In genomic region chr2:193965263-193965662, GRCh38 we compare ENCODE assay signal across 22 cellular contexts.
A peak's percentile ranks its signal among the peaks of the same experiment; 100 is the strongest.
DNase-seq lines count a peak whose midpoint lies in the region; TF ChIP-seq lines count a peak whose summit lies in the region.
"Had no signal": no experiment of that assay in that cellular context is flagged by ENCODE, and none has a peak within 500 bp of the region (broad histone marks: within the 10 kb centered on the region; RNA-seq: fewer than 3 reads in every experiment).

No MANE protein-coding gene starts in this region.

- peaks cover 21% of the 10 kb centered on the region for H3K4me1 Mint-ChIP-seq in glutamatergic neuron (ENCODE audit: low read depth, unreplicated experiment)
- peaks cover 12% of the 10 kb centered on the region for H3K4me1 Mint-ChIP-seq in neural progenitor cell
- H3K4me1 Mint-ChIP-seq in immature natural killer cell = no peaks in the 10 kb centered on the region
- H3K4me1 Mint-ChIP-seq: CD8-positive, alpha-beta memory T cell had no signal

- peak overlapping the region; percentile 74 for H3K27ac ChIP-seq in HUES48 (ENCODE audit: low read depth, low read length)
- H3K27ac ChIP-seq in neural progenitor cell = no peak overlapping the region

- H3K9me3 Mint-ChIP-seq in glutamatergic neuron (ENCODE audit: unreplicated experiment) (no peaks in the 10 kb centered on the region), neural progenitor cell (no peaks in the 10 kb centered on the region), immature natural killer cell (peaks cover 0 to 12% (median 4%) of the 10 kb centered on the region in 6 donors)

- H3K79me2 ChIP-seq in neural progenitor cell (ENCODE audit: low read depth) = no peaks in the 10 kb centered on the region

- H2AFZ ChIP-seq in neural progenitor cell (replicated peaks) = no peak overlapping the region

- no peak overlapping the region for H3K9ac ChIP-seq in HUES48 (ENCODE audit: low read depth, low read length)
- H3K9ac ChIP-seq in neural progenitor cell = no peak overlapping the region

- H3K9me3 ChIP-seq in HUES48 (ENCODE audit: control insufficient read depth, insufficient read depth, low read length) (no peaks in the 10 kb centered on the region), neural progenitor cell (ENCODE audit: low read depth) (no peaks in the 10 kb centered on the region)

- H3K27me3 Mint-ChIP-seq in glutamatergic neuron (ENCODE audit: unreplicated experiment) = no peaks in the 10 kb centered on the region
- no peaks in the 10 kb centered on the region for H3K27me3 Mint-ChIP-seq in neural progenitor cell (ENCODE audit: insufficient read depth, low read depth)
- no peaks in the 10 kb centered on the region for H3K27me3 Mint-ChIP-seq in immature natural killer cell (ENCODE audit: low read depth in 3 of 3)
- H3K27me3 Mint-ChIP-seq: CD8-positive, alpha-beta memory T cell had no signal

- no peaks in the 10 kb centered on the region for H3K27me3 ChIP-seq in HUES48 (ENCODE audit: control insufficient read depth, insufficient read depth, low read length)
- no peaks in the 10 kb centered on the region for H3K27me3 ChIP-seq in neural progenitor cell

- H3K4me3 ChIP-seq in HUES48 (ENCODE audit: low read depth, low read length) (no peak overlapping the region), neural progenitor cell (no peak overlapping the region)

- H3K4me1 ChIP-seq in HUES48 (ENCODE audit: control insufficient read depth, insufficient read depth, low read length) = peaks cover 21% of the 10 kb centered on the region
- peaks cover 23% of the 10 kb centered on the region for H3K4me1 ChIP-seq in neural progenitor cell

- peaks cover 6% of the 10 kb centered on the region for H3K36me3 Mint-ChIP-seq in glutamatergic neuron (ENCODE audit: unreplicated experiment)
- H3K36me3 Mint-ChIP-seq in neural progenitor cell = no peaks in the 10 kb centered on the region
- no peaks in the 10 kb centered on the region for H3K36me3 Mint-ChIP-seq in immature natural killer cell
- H3K36me3 Mint-ChIP-seq: CD8-positive, alpha-beta memory T cell had no signal

- H4K20me1 ChIP-seq in neural progenitor cell (ENCODE audit: low read depth) = no peaks in the 10 kb centered on the region

- no peak overlapping the region for H3K4me3 Mint-ChIP-seq in glutamatergic neuron (ENCODE audit: unreplicated experiment)
- no peak overlapping the region for H3K4me3 Mint-ChIP-seq in neural progenitor cell
- no peak overlapping the region for H3K4me3 Mint-ChIP-seq in immature natural killer cell
- H3K4me3 Mint-ChIP-seq: CD8-positive, alpha-beta memory T cell; HFFc6 had no signal

- no peak for TF ChIP-seq CTCF in glutamatergic neuron (IDR thresholded peaks at IDR 0.05; ENCODE audit: partially characterized antibody, unreplicated experiment)
- TF ChIP-seq CTCF in neural progenitor cell (IDR thresholded peaks at IDR 0.05) = no peak

- H3K4me2 ChIP-seq in neural progenitor cell = no peak overlapping the region

- peak; percentile 72 for DNase-seq in NCI-H82 treated with DMSO at 0.1 percent for 48 hours (lab: John Stamatoyannopoulos, UW; ENCODE audit: unreplicated experiment)
- no peak for DNase-seq in glutamatergic neuron
- DNase-seq in neural progenitor cell (ENCODE audit: low spot score) = peak; percentile 54
- DNase-seq in immature natural killer cell = no peak
- no peak for DNase-seq in inferior parietal cortex (ENCODE audit: extremely low spot score)
- DNase-seq in NCI-H187 treated with DMSO at 0.1 percent for 48 hours (lab: John Stamatoyannopoulos, UW) = no peak
- DNase-seq: C1 segment of cervical spinal cord; Calu3; CD8-positive, alpha-beta memory T cell; DMS53; GF-D8; H7; HFFc6; KG1; NCI-H1092; NCI-H1436; NCI-H1930; NCI-H2227 treated with DMSO at 0.1 percent for 48 hours; NCI-H510A; NCI-H748 treated with DMSO at 0.1 percent for 48 hours; SIG-M5 had no signal

- H3K36me3 ChIP-seq in HUES48 (ENCODE audit: control insufficient read depth, insufficient read depth, low read length) (no peaks in the 10 kb centered on the region), neural progenitor cell (no peaks in the 10 kb centered on the region)

- H3K27ac Mint-ChIP-seq in glutamatergic neuron (ENCODE audit: unreplicated experiment) = peak overlapping the region; percentile 93
- H3K27ac Mint-ChIP-seq in neural progenitor cell = peak overlapping the region; percentile 83
- H3K27ac Mint-ChIP-seq in immature natural killer cell = no peak overlapping the region
- H3K27ac Mint-ChIP-seq: CD8-positive, alpha-beta memory T cell; HFFc6 had no signal

- H3F3A ChIP-seq in neural progenitor cell (ENCODE audit: low read depth) = peaks cover 12% of the 10 kb centered on the region

Comparison
In these comparisons a context has a peak if more than half of its experiments do, and no peak if none do; other contexts are left out.
1. DNase-seq: peak in NCI-H82 treated with DMSO at 0.1 percent for 48 hours (single experiment) and neural progenitor cell (single experiment); none in glutamatergic neuron (single experiment), immature natural killer cell (0 of 3), inferior parietal cortex (single experiment) and NCI-H187 treated with DMSO at 0.1 percent for 48 hours (single experiment).
2. H3K27ac Mint-ChIP-seq: peak in glutamatergic neuron (single experiment) and neural progenitor cell (single experiment); none in immature natural killer cell (0 of 6).